Comparison of ENCODE assay signal across 8 cellular contexts in the genomic region with DNA sequence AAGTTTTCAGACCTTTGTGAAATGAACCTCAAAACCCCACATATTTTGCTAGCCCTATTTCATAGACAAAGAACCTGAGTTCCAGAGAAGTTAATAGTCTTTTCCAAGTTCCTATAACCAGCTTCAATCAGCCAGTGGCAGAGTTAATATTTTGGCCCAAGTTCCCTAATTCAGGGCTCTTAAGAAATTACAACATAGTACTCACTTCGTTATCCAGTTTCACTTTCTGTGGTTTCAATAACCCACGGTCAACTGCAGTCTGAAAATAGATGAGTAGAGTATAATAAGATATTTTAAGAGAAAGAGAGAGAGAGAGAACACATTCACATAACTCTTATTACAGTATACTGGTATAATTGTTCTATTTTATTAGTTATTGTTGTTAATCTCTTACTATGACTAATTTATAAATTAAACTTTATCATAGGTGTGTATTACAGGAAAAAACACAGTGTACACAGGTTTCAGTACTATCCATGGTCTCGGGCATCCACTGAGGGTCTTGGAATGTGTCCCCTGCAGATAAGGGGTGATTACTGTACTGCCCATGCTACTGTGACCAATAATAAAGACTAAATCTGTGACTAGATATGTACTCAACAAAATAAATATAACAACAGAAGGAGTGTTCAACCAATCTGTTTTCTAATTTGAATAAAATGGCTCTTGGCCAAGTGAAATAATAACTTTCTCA. TPM values are rescaled to one million over a fixed set of nuclear protein-coding genes. Genes with fewer than 3 reads are reported as not detected.
DNase-seq lines count a peak whose midpoint lies in the region; ATAC-seq and TF ChIP-seq lines count a peak whose summit lies in the region.

No MANE protein-coding gene starts in this region.

- H3K27me3 Mint-ChIP-seq in activated naive CD8-positive, alpha-beta T cell treated with anti-CD3 and anti-CD28 coated beads for 36 hours, result no peaks in the 10 kb centered on the region
- no peaks in the 10 kb centered on the region for H3K27me3 Mint-ChIP-seq in type B pancreatic cell

- no peak overlapping the region for H3K27ac Mint-ChIP-seq in activated naive CD8-positive, alpha-beta T cell treated with anti-CD3 and anti-CD28 coated beads for 36 hours
- no peak overlapping the region for H3K27ac Mint-ChIP-seq in type B pancreatic cell

- H3K36me3 ChIP-seq in mucosa of stomach (ENCODE audit: control insufficient read depth, insufficient read depth, low read length), result no peaks in the 10 kb centered on the region

- peaks cover 12% of the 10 kb centered on the region for H3K4me1 Mint-ChIP-seq in activated naive CD8-positive, alpha-beta T cell treated with anti-CD3 and anti-CD28 coated beads for 36 hours
- H3K4me1 Mint-ChIP-seq in type B pancreatic cell (ENCODE audit: unreplicated experiment), result no peaks in the 10 kb centered on the region

- no peaks in the 10 kb centered on the region for H3K4me1 ChIP-seq in mucosa of stomach (ENCODE audit: control insufficient read depth, insufficient read depth, low read length)

- TF ChIP-seq CTCF in AG10803 (conservative IDR thresholded peaks at IDR 0.05; ENCODE audit: low read length) (no peak), type B pancreatic cell (conservative IDR thresholded peaks at IDR 0.05) (no peak)

- no peaks in the 10 kb centered on the region for H3K27me3 ChIP-seq in mucosa of stomach (ENCODE audit: control insufficient read depth, insufficient read depth, low read length)

- H3K4me3 ChIP-seq in AG10803 (ENCODE audit: low read length) (peak overlapping the region; percentile 9), mucosa of stomach (ENCODE audit: low read length) (no peak overlapping the region)

- ATAC-seq in GM19372 (IDR thresholded peaks at IDR 0.05; ENCODE audit: low read depth, unreplicated experiment) (peak; percentile 66), HG03439 (IDR thresholded peaks at IDR 0.05; ENCODE audit: unreplicated experiment) (peak; percentile 80)

- H3K9ac ChIP-seq in mucosa of stomach (ENCODE audit: low read length), result peak overlapping the region; percentile 4

- no peaks in the 10 kb centered on the region for H3K9me3 Mint-ChIP-seq in activated naive CD8-positive, alpha-beta T cell treated with anti-CD3 and anti-CD28 coated beads for 36 hours
- H3K9me3 Mint-ChIP-seq in type B pancreatic cell, result no peaks in the 10 kb centered on the region

- peak; percentile 31 for DNase-seq in AG10803 (ENCODE audit: low read depth)
- no peak for DNase-seq in activated naive CD8-positive, alpha-beta T cell treated with anti-CD3 and anti-CD28 coated beads for 36 hours
- no peak for DNase-seq in NCI-H1694 (lab: John Stamatoyannopoulos, UW)
- DNase-seq in HK-2 (ENCODE audit: unreplicated experiment), result no peak
- no peak for DNase-seq in type B pancreatic cell (ENCODE audit: extremely low spot score, unreplicated experiment)

- no peaks in the 10 kb centered on the region for H3K36me3 Mint-ChIP-seq in activated naive CD8-positive, alpha-beta T cell treated with anti-CD3 and anti-CD28 coated beads for 36 hours
- no peaks in the 10 kb centered on the region for H3K36me3 Mint-ChIP-seq in type B pancreatic cell

- peak overlapping the region; percentile 50 for H3K4me3 Mint-ChIP-seq in activated naive CD8-positive, alpha-beta T cell treated with anti-CD3 and anti-CD28 coated beads for 36 hours
- no peak overlapping the region for H3K4me3 Mint-ChIP-seq in type B pancreatic cell

- H3K9me3 ChIP-seq in mucosa of stomach (ENCODE audit: control insufficient read depth, low read length), result no peaks in the 10 kb centered on the region

RNA-seq across cellular contexts. Expression of gene MYOT, which starts 9.3 kb away (rescaled TPM):
- total RNA-seq in activated naive CD8-positive, alpha-beta T cell treated with anti-CD3 and anti-CD28 coated beads for 36 hours, result not detected
- 0.56 TPM in 1 of 2 replicates, not detected in the other for total RNA-seq in type B pancreatic cell (ENCODE audit: low replicate concordance)

RNA-seq across cellular contexts. Expression of gene PKD2L2, which starts 30.9 kb away (rescaled TPM):
- total RNA-seq in activated naive CD8-positive, alpha-beta T cell treated with anti-CD3 and anti-CD28 coated beads for 36 hours, result not detected
- not detected in 2 replicates for total RNA-seq in type B pancreatic cell (ENCODE audit: low replicate concordance)
